8 cellular contexts compared by ENCODE assay signal in genomic region chr11:1382429-1382828, GRCh38. TPM values are rescaled to one million over a fixed set of nuclear protein-coding genes. Genes with fewer than 3 reads are reported as not detected.
DNase-seq lines count a peak whose midpoint lies in the region; ATAC-seq and TF ChIP-seq lines count a peak whose summit lies in the region.
"Had no signal": no experiment of that assay in that cellular context is flagged by ENCODE, and none has a peak within 500 bp of the region (broad histone marks: within the 10 kb centered on the region; RNA-seq: fewer than 3 reads in every experiment).

No MANE protein-coding gene starts in this region.

- no peak overlapping the region for H3K4me3 ChIP-seq in PC-9

- no peaks in the 10 kb centered on the region for H3F3A ChIP-seq in PC-9 (ENCODE audit: insufficient read depth, low read depth)

- ATAC-seq in GM18511 (IDR thresholded peaks at IDR 0.05; ENCODE audit: unreplicated experiment) = peak; percentile 11
- ATAC-seq in effector memory CD8-positive, alpha-beta T cell (replicated peaks) = no peak
- peak; percentile 14 for ATAC-seq in sciatic nerve
- ATAC-seq in GM19463 (IDR thresholded peaks at IDR 0.05; ENCODE audit: unreplicated experiment) = no peak

- H3K4me3 Mint-ChIP-seq in effector memory CD8-positive, alpha-beta T cell = peak overlapping the region; percentile 64 to 74

- no peaks in the 10 kb centered on the region for H3K27me3 Mint-ChIP-seq in effector memory CD8-positive, alpha-beta T cell

- no peak overlapping the region for H3K27ac ChIP-seq in PC-9

- peak overlapping the region; percentile 87 to 93 for H3K27ac Mint-ChIP-seq in effector memory CD8-positive, alpha-beta T cell

- no peaks in the 10 kb centered on the region for H3K79me2 ChIP-seq in PC-9 (ENCODE audit: low read depth)

- no peaks in the 10 kb centered on the region for H3K4me1 ChIP-seq in PC-9 (replicated peaks; ENCODE audit: insufficient read depth)

- no peaks in the 10 kb centered on the region for H4K20me1 ChIP-seq in PC-9 (ENCODE audit: insufficient read depth)

- intact Hi-C loops in PC-9 (cut with micrococcal nuclease; ENCODE audit: unreplicated experiment) (no loop called here), sciatic nerve (cut with DNase I) (no loop called here)

- CTCF ChIA-PET in PC-9 (lab: Charles Lee) = interaction anchor here (0.6 kb wide), 2 partner anchors 191 to 197 kb away, joined by 3 read pairs; no protein-coding TSS in a partner anchor

- TSS peak; percentile 77 for BruUV-seq in PC-9 (replicated peaks; lab: Mats Ljungman, UMichigan)

- no peaks in the 10 kb centered on the region for H3K9me3 Mint-ChIP-seq in effector memory CD8-positive, alpha-beta T cell

- POLR2A ChIA-PET in PC-9 (lab: Charles Lee; ENCODE audit: unreplicated experiment) = interaction anchor here (0.6 kb wide), 1 partner anchor 112 kb away, joined by 6 read pairs; no protein-coding TSS in a partner anchor

- H3K36me3 Mint-ChIP-seq in effector memory CD8-positive, alpha-beta T cell (ENCODE audit: insufficient read depth) = peaks cover 12% of the 10 kb centered on the region

- H3K4me2 ChIP-seq in PC-9 = no peak overlapping the region

- H3K27me3 ChIP-seq in PC-9 (ENCODE audit: insufficient read depth, low read depth) = peaks cover 11% of the 10 kb centered on the region; the same call in 1 of the 2 replicates

- no peak overlapping the region for H2AFZ ChIP-seq in PC-9

- no peak for TF ChIP-seq CTCF in PC-9 (conservative IDR thresholded peaks at IDR 0.05)

- no peaks in the 10 kb centered on the region for H3K36me3 ChIP-seq in PC-9 (ENCODE audit: low read depth)

- H3K9me2 ChIP-seq in PC-9 (ENCODE audit: insufficient read depth) = no peaks in the 10 kb centered on the region

- H3K9me3 ChIP-seq in PC-9 (ENCODE audit: insufficient read depth, low read depth) = no peaks in the 10 kb centered on the region

- H3K4me1 Mint-ChIP-seq in effector memory CD8-positive, alpha-beta T cell (ENCODE audit: low read depth in 2 of 2) = peaks cover 0 to 15% of the 10 kb centered on the region in 2 donors

- DNase-seq in PC-9 = no peak
- no peak for DNase-seq in effector memory CD8-positive, alpha-beta T cell
- peak; percentile 57 for DNase-seq in sciatic nerve (ENCODE audit: low spot score)
- no peak for DNase-seq in NK-92 treated with Interleukin-12 subunit alpha and Interleukin-12 subunit beta, amount 100 ng/mL, for 24 hours (lab: John Stamatoyannopoulos, UW)
- DNase-seq in activated CD8-positive, alpha-beta memory T cell treated with anti-CD3 and anti-CD28 coated beads for 24 hours = no peak

RNA-seq across cellular contexts. Expression of gene BRSK2, which starts 7.3 kb away (rescaled TPM):
- 2.7 and 2.9 TPM in 2 replicates for total RNA-seq in PC-9 (2021)
- total RNA-seq in sciatic nerve = 7.4 TPM
- total RNA-seq: RPMI7951 had no signal

Comparison
In these comparisons a context has a peak if more than half of its experiments do, and no peak if none do; other contexts are left out.
1. ATAC-seq: peak in GM18511 (single experiment) and sciatic nerve (single experiment); none in effector memory CD8-positive, alpha-beta T cell (single experiment) and GM19463 (single experiment).